14 cellular contexts compared by ENCODE assay signal in genomic region chr17:81470944-81471803, GRCh38. TPM values are rescaled to one million over a fixed set of nuclear protein-coding genes. Genes with fewer than 3 reads are reported as not detected.
A peak's percentile ranks its signal among the peaks of the same experiment; 100 is the strongest.
DNase-seq lines count a peak whose midpoint lies in the region; ATAC-seq and TF ChIP-seq lines count a peak whose summit lies in the region.
"Had no signal": no experiment of that assay in that cellular context is flagged by ENCODE, and none has a peak within 500 bp of the region (broad histone marks: within the 10 kb centered on the region; RNA-seq: fewer than 3 reads in every experiment).

No MANE protein-coding gene starts in this region.

- peaks cover 26% of the 10 kb centered on the region for H3K9me3 Mint-ChIP-seq in glutamatergic neuron (ENCODE audit: unreplicated experiment)
- H3K9me3 Mint-ChIP-seq: CD8-positive, alpha-beta memory T cell; natural killer cell treated with Interleukin-12 subunit alpha and Interleukin-12 subunit beta and Interleukin-15 and Interleukin-18, amount 100 ng/mL, for 72 hours; stimulated activated memory B cell treated with anti-CD40 and anti-IgM and Interleukin-4, amounts not matched to agents 10 μg/mL and 1 μg/mL and 100 μg/mL, for 72 hours had no signal

- no peaks in the 10 kb centered on the region for H3K79me2 ChIP-seq in GM23248 (ENCODE audit: insufficient read depth)

- no peaks in the 10 kb centered on the region for H3K36me3 Mint-ChIP-seq in glutamatergic neuron (ENCODE audit: unreplicated experiment)
- H3K36me3 Mint-ChIP-seq: CD8-positive, alpha-beta memory T cell; natural killer cell treated with Interleukin-12 subunit alpha and Interleukin-12 subunit beta and Interleukin-15 and Interleukin-18, amount 100 ng/mL, for 72 hours; stimulated activated memory B cell treated with anti-CD40 and anti-IgM and Interleukin-4, amounts not matched to agents 10 μg/mL and 1 μg/mL and 100 μg/mL, for 72 hours had no signal

- TF ChIP-seq CTCF in glutamatergic neuron (IDR thresholded peaks at IDR 0.05; ENCODE audit: partially characterized antibody, unreplicated experiment) (no peak), spleen (IDR thresholded peaks at IDR 0.05 in 8 of 11, conservative IDR thresholded peaks at IDR 0.05 in 3 of 11) (no peak)

- H3K4me2 ChIP-seq in GM23248 (ENCODE audit: unreplicated experiment), result peak overlapping the region; percentile 66

- peak; percentile 16; the same call in 1 of the 3 replicates for ATAC-seq in SK-N-SH treated with all-trans-retinoic acid at 6 μM for 48 hours
- no peak for ATAC-seq in HG02938 (IDR thresholded peaks at IDR 0.05; ENCODE audit: unreplicated experiment)
- no peak for ATAC-seq in HG03439 (IDR thresholded peaks at IDR 0.05; ENCODE audit: unreplicated experiment)
- ATAC-seq in HG02884 (IDR thresholded peaks at IDR 0.05; ENCODE audit: unreplicated experiment), result no peak
- ATAC-seq: stimulated activated memory B cell treated with anti-CD40 and anti-IgM and Interleukin-4, amounts not matched to agents 10 μg/mL and 1 μg/mL and 100 μg/mL, for 72 hours had no signal

- H3K4me3 ChIP-seq in GM23248 (peak overlapping the region; percentile 63), spleen (peak overlapping the region in 1 of 8 donors; percentile 46)

- DNase-seq in GM23248, result peak; percentile 74
- DNase-seq in glutamatergic neuron, result no peak
- DNase-seq in spleen, result no peak
- no peak for DNase-seq in NCI-H1436 (lab: John Stamatoyannopoulos, UW)
- DNase-seq: NCI-H1694 had no signal

- peaks cover 10% of the 10 kb centered on the region for H3K27me3 Mint-ChIP-seq in glutamatergic neuron (ENCODE audit: unreplicated experiment)
- H3K27me3 Mint-ChIP-seq: activated CD4-positive, alpha-beta T cell treated with anti-CD3 and anti-CD28 coated beads for 36 hours; natural killer cell treated with Interleukin-12 subunit alpha and Interleukin-12 subunit beta and Interleukin-15 and Interleukin-18, amount 100 ng/mL, for 72 hours had no signal

- no peaks in the 10 kb centered on the region for H3K27me3 ChIP-seq in GM23248 (replicated peaks; ENCODE audit: insufficient read depth)
- H3K27me3 ChIP-seq in spleen (replicated peaks in 1 of 7), result no peaks in the 10 kb centered on the region

- intact Hi-C loops in spleen (cut with DNase I; ENCODE audit: low total_unique reads), result no loop called here

- TF ChIP-seq POLR2A in spleen (IDR thresholded peaks at IDR 0.05), result no peak

- peak overlapping the region; percentile 77 for H2AFZ ChIP-seq in GM23248

- H3K9me3 ChIP-seq in GM23248 (ENCODE audit: low read depth) (no peaks in the 10 kb centered on the region), spleen (no peaks in the 10 kb centered on the region)

- H3F3A ChIP-seq in GM23248 (ENCODE audit: insufficient read depth), result 0 out of 2 replicates have a peak, but pooled peaks cover 9% of the 10 kb centered on the region

- peak overlapping the region; percentile 27 for H3K4me3 Mint-ChIP-seq in glutamatergic neuron (ENCODE audit: unreplicated experiment)
- H3K4me3 Mint-ChIP-seq: activated CD4-positive, alpha-beta T cell treated with anti-CD3 and anti-CD28 coated beads for 36 hours; natural killer cell treated with Interleukin-12 subunit alpha and Interleukin-12 subunit beta and Interleukin-15 and Interleukin-18, amount 100 ng/mL, for 72 hours; stimulated activated memory B cell treated with anti-CD40 and anti-IgM and Interleukin-4, amounts not matched to agents 10 μg/mL and 1 μg/mL and 100 μg/mL, for 72 hours had no signal

- H3K9me2 ChIP-seq in GM23248 (ENCODE audit: insufficient read depth), result no peaks in the 10 kb centered on the region

- no peaks in the 10 kb centered on the region for H4K20me1 ChIP-seq in GM23248 (ENCODE audit: insufficient read depth)

- H3K4me1 ChIP-seq in GM23248 (ENCODE audit: insufficient read depth) (peaks cover 13% of the 10 kb centered on the region), spleen (peaks cover 0 to 28% (median 8%) of the 10 kb centered on the region in 6 donors)

- WGBS in GM23248 (ENCODE audit: low coverage in 1 of 2, low lambda C conversion rate in 2 of 2, missing lambda C conversion rate in 2 of 2), 2 experiments, result 40 to 45% methylated on average over 12 of the region's 12 CpGs
- WGBS in spleen, 5 donors, result 71 to 78% (median 74%) methylated on average over 12 of the region's 12 CpGs

- H3K4me1 Mint-ChIP-seq in glutamatergic neuron (ENCODE audit: low read depth, unreplicated experiment), result peaks cover 35% of the 10 kb centered on the region
- H3K4me1 Mint-ChIP-seq: activated CD4-positive, alpha-beta T cell treated with anti-CD3 and anti-CD28 coated beads for 36 hours; CD8-positive, alpha-beta memory T cell; stimulated activated memory B cell treated with anti-CD40 and anti-IgM and Interleukin-4, amounts not matched to agents 10 μg/mL and 1 μg/mL and 100 μg/mL, for 72 hours had no signal

- peak overlapping the region; percentile 79 for H3K27ac Mint-ChIP-seq in glutamatergic neuron (ENCODE audit: unreplicated experiment)
- H3K27ac Mint-ChIP-seq: activated CD4-positive, alpha-beta T cell treated with anti-CD3 and anti-CD28 coated beads for 36 hours; natural killer cell treated with Interleukin-12 subunit alpha and Interleukin-12 subunit beta and Interleukin-15 and Interleukin-18, amount 100 ng/mL, for 72 hours; stimulated activated memory B cell treated with anti-CD40 and anti-IgM and Interleukin-4, amounts not matched to agents 10 μg/mL and 1 μg/mL and 100 μg/mL, for 72 hours had no signal

- in situ Hi-C loops in GM23248 (cut with MboI), result loop anchor here (10.0 kb wide), 1 partner anchor 206 kb away; no protein-coding TSS in a partner anchor

- peak overlapping the region; percentile 57 for H3K9ac ChIP-seq in GM23248

- H3K36me3 ChIP-seq in GM23248 (ENCODE audit: low read depth) (no peaks in the 10 kb centered on the region), spleen (peaks cover 0 to 5% (median 0%) of the 10 kb centered on the region in 6 donors)

- H3K27ac ChIP-seq in GM23248 (peak overlapping the region; percentile 55), spleen (peak overlapping the region in 6 of 8 donors; percentile 0 to 51 (median 30))

TF ChIP-seq in SK-N-SH treated with all-trans-retinoic acid at 6 μM for 48 hours, 23 proteins besides CTCF, POLR2A, EP300 and RAD21 (continues in another document):
- TF ChIP-seq OSR1 (CRISPR knock-in tag; IDR thresholded peaks at IDR 0.05) (no peak), BACH2 (CRISPR knock-in tag; IDR thresholded peaks at IDR 0.05; ENCODE audit: borderline replicate concordance) (no peak), CSDC2 (CRISPR knock-in tag; IDR thresholded peaks at IDR 0.05) (no peak), ARNTL (CRISPR knock-in tag; IDR thresholded peaks at IDR 0.05; ENCODE audit: borderline replicate concordance, low read depth) (no peak), PATZ1 (CRISPR knock-in tag; IDR thresholded peaks at IDR 0.05; ENCODE audit: borderline replicate concordance) (no peak), PPARA (CRISPR knock-in tag; IDR thresholded peaks at IDR 0.05; ENCODE audit: borderline replicate concordance) (no peak), ZNF565 (CRISPR knock-in tag; conservative IDR thresholded peaks at IDR 0.05; ENCODE audit: low read depth) (no peak), POU6F1 (CRISPR knock-in tag; IDR thresholded peaks at IDR 0.05; ENCODE audit: borderline replicate concordance, low read depth) (no peak), RARB (CRISPR knock-in tag; IDR thresholded peaks at IDR 0.05) (no peak), ZFP3 (CRISPR knock-in tag; IDR thresholded peaks at IDR 0.05) (no peak), TCF4 (CRISPR knock-in tag; IDR thresholded peaks at IDR 0.05; ENCODE audit: borderline replicate concordance) (no peak)

RNA-seq across cellular contexts. Expression of gene ACTG1, which starts 41.4 kb away (rescaled TPM):
- 8,476 and 9,349 TPM in 2 replicates for total RNA-seq in GM23248 (2014; rRNA removed; shearing (Covaris generic))
- polyA plus RNA-seq in GM23248 (2016; fragmentation: Nextera tagmentation; extraction: Ambion mirVana), result 3,778 and 3,933 TPM in 2 replicates
- 5,342 TPM for total RNA-seq in glutamatergic neuron (ENCODE audit: unreplicated experiment)
- 1,000 to 10,000 TPM; 1,726 to 6,270 (median 2,803) TPM for total RNA-seq in spleen
- 1,000 to 10,000 TPM; 1,119 to 1,902 (median 1,793) TPM for polyA plus RNA-seq in spleen

RNA-seq across cellular contexts. Expression of gene FSCN2, which starts 57.0 kb away (rescaled TPM):
- 2.3 and 3.2 TPM in 2 replicates for total RNA-seq in GM23248 (2014; rRNA removed; shearing (Covaris generic))
- polyA plus RNA-seq in GM23248 (2016; fragmentation: Nextera tagmentation; extraction: Ambion mirVana) (0.23 and 0.48 TPM in 2 replicates), spleen (1 to 10 TPM in 1 of 3 donors, under 1 TPM in 2; 0.41 to 2.6 (median 0.76) TPM)
- total RNA-seq in glutamatergic neuron (ENCODE audit: unreplicated experiment) (6.1 TPM), spleen (1 to 10 TPM; 1.2 to 4.0 (median 2.8) TPM)
- polyA plus RNA-seq: CD8-positive, alpha-beta memory T cell; keratinocyte had no signal
